1 cellular context compared by ENCODE assay signal in the genomic region with DNA sequence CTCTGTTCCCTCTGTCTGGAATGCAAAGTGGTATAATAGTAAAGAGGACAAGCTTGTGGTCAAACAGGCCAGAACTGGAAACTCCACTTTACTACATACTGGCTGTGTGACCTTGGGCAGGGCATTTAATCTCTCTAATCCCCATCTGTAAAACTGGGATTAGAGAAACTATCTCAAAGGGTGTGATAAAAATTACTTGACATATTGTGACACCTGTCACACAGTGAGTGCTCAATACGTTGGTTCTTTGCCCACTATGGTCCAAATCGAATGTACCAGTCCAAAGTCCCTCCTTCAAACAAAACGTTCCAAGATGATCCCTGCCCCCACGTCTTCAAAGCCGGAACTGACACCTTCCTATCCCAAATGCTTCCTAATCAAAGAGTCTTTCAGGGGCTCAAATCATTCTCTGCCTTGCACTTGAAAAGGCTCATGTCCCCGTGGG.
TF ChIP-seq lines count a peak whose summit lies in the region.

No MANE protein-coding gene starts in this region.

TF ChIP-seq in HepG2, 621 proteins besides CTCF, POLR2A, EP300 and RAD21 (continued from another document and continues in another):
- TF ChIP-seq KAT8 (CRISPR knock-in tag; IDR thresholded peaks at IDR 0.05) (no peak), ZNF850 (CRISPR knock-in tag; conservative IDR thresholded peaks at IDR 0.05) (no peak), YY1 (IDR thresholded peaks at IDR 0.05; ENCODE audit: insufficient read depth, insufficient replicate concordance, low read depth, low read length) (no peak), KLF9 (CRISPR knock-in tag; IDR thresholded peaks at IDR 0.05; ENCODE audit: low read depth) (no peak), MAFK (conservative IDR thresholded peaks at IDR 0.05 in 1 of 2, IDR thresholded peaks at IDR 0.05 in 1 of 2; ENCODE audit: low read length in 2 of 2) (no peak), ZNF530 (CRISPR knock-in tag; IDR thresholded peaks at IDR 0.05; ENCODE audit: low read depth) (no peak), NCOR1 (IDR thresholded peaks at IDR 0.05; ENCODE audit: borderline replicate concordance, low read length) (peak; percentile 77; the same call in 1 of the 2 replicates), ETV6 (CRISPR knock-in tag; conservative IDR thresholded peaks at IDR 0.05) (no peak), SIN3B (IDR thresholded peaks at IDR 0.05; ENCODE audit: low read length) (no peak), JDP2 (CRISPR knock-in tag; IDR thresholded peaks at IDR 0.05; ENCODE audit: borderline replicate concordance) (no peak; the same call in 1 of the 2 replicates), ZBTB3 (CRISPR knock-in tag; IDR thresholded peaks at IDR 0.05; ENCODE audit: borderline replicate concordance, low read depth) (no peak), BHLHE40 (IDR thresholded peaks at IDR 0.05; ENCODE audit: low read length) (0 out of 2 replicates have a peak, but pooled peaks have one; percentile 5), MYNN (CRISPR knock-in tag; IDR thresholded peaks at IDR 0.05; ENCODE audit: low read depth) (no peak), SYNCRIP (IDR thresholded peaks at IDR 0.05; ENCODE audit: insufficient read depth, low read depth, low read length) (no peak), STAG1 (CRISPR knock-in tag; IDR thresholded peaks at IDR 0.05) (no peak), ZMYM3 (CRISPR knock-in tag; IDR thresholded peaks at IDR 0.05) (no peak), NRL (CRISPR knock-in tag; IDR thresholded peaks at IDR 0.05; ENCODE audit: borderline replicate concordance) (no peak), SRSF4 (IDR thresholded peaks at IDR 0.05; ENCODE audit: low read depth, low read length, poor library complexity, severe bottlenecking) (no peak)
- TF ChIP-seq, protein P1, sequence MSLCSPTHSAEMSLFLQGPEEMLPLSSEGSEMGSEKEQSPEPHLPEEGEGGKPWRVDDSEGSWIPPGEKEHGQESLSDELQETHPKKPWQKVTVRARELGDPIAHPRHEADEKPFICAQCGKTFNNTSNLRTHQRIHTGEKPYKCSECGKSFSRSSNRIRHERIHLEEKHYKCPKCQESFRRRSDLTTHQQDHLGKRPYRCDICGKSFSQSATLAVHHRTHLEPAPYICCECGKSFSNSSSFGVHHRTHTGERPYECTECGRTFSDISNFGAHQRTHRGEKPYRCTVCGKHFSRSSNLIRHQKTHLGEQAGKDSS (CRISPR knock-in tag; IDR thresholded peaks at IDR 0.05; ENCODE audit: borderline replicate concordance, low read depth) = no peak
- TF ChIP-seq, protein P2, sequence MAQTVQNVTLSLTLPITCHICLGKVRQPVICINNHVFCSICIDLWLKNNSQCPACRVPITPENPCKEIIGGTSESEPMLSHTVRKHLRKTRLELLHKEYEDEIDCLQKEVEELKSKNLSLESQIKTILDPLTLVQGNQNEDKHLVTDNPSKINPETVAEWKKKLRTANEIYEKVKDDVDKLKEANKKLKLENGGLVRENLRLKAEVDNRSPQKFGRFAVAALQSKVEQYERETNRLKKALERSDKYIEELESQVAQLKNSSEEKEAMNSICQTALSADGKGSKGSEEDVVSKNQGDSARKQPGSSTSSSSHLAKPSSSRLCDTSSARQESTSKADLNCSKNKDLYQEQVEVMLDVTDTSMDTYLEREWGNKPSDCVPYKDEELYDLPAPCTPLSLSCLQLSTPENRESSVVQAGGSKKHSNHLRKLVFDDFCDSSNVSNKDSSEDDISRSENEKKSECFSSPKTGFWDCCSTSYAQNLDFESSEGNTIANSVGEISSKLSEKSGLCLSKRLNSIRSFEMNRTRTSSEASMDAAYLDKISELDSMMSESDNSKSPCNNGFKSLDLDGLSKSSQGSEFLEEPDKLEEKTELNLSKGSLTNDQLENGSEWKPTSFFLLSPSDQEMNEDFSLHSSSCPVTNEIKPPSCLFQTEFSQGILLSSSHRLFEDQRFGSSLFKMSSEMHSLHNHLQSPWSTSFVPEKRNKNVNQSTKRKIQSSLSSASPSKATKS (CRISPR knock-in tag; IDR thresholded peaks at IDR 0.05) = 0 out of 2 replicates have a peak, but pooled peaks have one; percentile 65
- TF ChIP-seq, protein P3, sequence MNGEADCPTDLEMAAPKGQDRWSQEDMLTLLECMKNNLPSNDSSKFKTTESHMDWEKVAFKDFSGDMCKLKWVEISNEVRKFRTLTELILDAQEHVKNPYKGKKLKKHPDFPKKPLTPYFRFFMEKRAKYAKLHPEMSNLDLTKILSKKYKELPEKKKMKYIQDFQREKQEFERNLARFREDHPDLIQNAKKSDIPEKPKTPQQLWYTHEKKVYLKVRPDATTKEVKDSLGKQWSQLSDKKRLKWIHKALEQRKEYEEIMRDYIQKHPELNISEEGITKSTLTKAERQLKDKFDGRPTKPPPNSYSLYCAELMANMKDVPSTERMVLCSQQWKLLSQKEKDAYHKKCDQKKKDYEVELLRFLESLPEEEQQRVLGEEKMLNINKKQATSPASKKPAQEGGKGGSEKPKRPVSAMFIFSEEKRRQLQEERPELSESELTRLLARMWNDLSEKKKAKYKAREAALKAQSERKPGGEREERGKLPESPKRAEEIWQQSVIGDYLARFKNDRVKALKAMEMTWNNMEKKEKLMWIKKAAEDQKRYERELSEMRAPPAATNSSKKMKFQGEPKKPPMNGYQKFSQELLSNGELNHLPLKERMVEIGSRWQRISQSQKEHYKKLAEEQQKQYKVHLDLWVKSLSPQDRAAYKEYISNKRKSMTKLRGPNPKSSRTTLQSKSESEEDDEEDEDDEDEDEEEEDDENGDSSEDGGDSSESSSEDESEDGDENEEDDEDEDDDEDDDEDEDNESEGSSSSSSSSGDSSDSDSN (CRISPR knock-in tag; IDR thresholded peaks at IDR 0.05) = no peak
- TF ChIP-seq, protein P4, sequence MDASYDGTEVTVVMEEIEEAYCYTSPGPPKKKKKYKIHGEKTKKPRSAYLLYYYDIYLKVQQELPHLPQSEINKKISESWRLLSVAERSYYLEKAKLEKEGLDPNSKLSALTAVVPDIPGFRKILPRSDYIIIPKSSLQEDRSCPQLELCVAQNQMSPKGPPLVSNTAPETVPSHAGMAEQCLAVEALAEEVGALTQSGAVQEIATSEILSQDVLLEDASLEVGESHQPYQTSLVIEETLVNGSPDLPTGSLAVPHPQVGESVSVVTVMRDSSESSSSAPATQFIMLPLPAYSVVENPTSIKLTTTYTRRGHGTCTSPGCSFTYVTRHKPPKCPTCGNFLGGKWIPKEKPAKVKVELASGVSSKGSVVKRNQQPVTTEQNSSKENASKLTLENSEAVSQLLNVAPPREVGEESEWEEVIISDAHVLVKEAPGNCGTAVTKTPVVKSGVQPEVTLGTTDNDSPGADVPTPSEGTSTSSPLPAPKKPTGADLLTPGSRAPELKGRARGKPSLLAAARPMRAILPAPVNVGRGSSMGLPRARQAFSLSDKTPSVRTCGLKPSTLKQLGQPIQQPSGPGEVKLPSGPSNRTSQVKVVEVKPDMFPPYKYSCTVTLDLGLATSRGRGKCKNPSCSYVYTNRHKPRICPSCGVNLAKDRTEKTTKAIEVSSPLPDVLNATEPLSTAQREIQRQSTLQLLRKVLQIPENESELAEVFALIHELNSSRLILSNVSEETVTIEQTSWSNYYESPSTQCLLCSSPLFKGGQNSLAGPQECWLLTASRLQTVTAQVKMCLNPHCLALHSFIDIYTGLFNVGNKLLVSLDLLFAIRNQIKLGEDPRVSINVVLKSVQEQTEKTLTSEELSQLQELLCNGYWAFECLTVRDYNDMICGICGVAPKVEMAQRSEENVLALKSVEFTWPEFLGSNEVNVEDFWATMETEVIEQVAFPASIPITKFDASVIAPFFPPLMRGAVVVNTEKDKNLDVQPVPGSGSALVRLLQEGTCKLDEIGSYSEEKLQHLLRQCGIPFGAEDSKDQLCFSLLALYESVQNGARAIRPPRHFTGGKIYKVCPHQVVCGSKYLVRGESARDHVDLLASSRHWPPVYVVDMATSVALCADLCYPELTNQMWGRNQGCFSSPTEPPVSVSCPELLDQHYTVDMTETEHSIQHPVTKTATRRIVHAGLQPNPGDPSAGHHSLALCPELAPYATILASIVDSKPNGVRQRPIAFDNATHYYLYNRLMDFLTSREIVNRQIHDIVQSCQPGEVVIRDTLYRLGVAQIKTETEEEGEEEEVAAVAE (CRISPR knock-in tag; IDR thresholded peaks at IDR 0.05; ENCODE audit: borderline replicate concordance) = no peak
- TF ChIP-seq, protein P5, sequence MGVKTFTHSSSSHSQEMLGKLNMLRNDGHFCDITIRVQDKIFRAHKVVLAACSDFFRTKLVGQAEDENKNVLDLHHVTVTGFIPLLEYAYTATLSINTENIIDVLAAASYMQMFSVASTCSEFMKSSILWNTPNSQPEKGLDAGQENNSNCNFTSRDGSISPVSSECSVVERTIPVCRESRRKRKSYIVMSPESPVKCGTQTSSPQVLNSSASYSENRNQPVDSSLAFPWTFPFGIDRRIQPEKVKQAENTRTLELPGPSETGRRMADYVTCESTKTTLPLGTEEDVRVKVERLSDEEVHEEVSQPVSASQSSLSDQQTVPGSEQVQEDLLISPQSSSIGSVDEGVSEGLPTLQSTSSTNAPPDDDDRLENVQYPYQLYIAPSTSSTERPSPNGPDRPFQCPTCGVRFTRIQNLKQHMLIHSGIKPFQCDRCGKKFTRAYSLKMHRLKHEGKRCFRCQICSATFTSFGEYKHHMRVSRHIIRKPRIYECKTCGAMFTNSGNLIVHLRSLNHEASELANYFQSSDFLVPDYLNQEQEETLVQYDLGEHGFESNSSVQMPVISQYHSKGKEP (CRISPR knock-in tag; IDR thresholded peaks at IDR 0.05) = no peak
- TF ChIP-seq, protein P6, sequence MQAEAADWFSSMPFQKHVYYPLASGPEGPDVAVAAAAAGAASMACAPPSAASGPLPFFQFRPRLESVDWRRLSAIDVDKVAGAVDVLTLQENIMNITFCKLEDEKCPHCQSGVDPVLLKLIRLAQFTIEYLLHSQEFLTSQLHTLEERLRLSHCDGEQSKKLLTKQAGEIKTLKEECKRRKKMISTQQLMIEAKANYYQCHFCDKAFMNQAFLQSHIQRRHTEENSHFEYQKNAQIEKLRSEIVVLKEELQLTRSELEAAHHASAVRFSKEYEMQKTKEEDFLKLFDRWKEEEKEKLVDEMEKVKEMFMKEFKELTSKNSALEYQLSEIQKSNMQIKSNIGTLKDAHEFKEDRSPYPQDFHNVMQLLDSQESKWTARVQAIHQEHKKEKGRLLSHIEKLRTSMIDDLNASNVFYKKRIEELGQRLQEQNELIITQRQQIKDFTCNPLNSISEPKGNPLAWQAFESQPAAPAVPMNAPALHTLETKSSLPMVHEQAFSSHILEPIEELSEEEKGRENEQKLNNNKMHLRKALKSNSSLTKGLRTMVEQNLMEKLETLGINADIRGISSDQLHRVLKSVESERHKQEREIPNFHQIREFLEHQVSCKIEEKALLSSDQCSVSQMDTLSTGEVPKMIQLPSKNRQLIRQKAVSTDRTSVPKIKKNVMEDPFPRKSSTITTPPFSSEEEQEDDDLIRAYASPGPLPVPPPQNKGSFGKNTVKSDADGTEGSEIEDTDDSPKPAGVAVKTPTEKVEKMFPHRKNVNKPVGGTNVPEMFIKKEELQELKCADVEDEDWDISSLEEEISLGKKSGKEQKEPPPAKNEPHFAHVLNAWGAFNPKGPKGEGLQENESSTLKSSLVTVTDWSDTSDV (CRISPR knock-in tag; IDR thresholded peaks at IDR 0.05) = no peak
- TF ChIP-seq, protein P7, sequence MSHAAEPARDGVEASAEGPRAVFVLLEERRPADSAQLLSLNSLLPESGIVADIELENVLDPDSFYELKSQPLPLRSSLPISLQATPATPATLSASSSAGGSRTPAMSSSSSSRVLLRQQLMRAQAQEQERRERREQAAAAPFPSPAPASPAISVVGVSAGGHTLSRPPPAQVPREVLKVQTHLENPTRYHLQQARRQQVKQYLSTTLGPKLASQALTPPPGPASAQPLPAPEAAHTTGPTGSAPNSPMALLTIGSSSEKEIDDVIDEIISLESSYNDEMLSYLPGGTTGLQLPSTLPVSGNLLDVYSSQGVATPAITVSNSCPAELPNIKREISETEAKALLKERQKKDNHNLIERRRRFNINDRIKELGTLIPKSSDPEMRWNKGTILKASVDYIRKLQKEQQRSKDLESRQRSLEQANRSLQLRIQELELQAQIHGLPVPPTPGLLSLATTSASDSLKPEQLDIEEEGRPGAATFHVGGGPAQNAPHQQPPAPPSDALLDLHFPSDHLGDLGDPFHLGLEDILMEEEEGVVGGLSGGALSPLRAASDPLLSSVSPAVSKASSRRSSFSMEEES (CRISPR knock-in tag; IDR thresholded peaks at IDR 0.05) = no peak
- TF ChIP-seq, protein P8, sequence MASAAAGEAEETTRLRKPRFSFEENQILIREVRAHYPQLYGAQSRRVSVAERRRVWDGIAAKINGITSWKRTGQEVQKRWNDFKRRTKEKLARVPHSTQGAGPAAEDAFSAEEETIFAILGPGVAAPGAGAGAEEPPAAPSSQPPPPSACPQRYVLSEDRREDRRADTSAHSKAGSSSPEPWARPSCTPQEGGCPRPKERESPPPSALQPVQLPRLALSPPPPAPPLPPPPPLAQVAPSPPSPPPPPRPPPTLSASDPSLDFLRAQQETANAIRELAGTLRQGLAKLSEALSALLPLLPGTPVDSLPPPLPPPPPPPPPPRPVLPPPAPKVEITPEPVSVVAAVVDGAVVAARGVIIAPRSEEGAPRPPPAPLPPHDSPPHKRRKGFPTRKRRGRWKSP (CRISPR knock-in tag; IDR thresholded peaks at IDR 0.05) = 0 out of 2 replicates have a peak, but pooled peaks have one; percentile 14
- TF ChIP-seq, protein P9, sequence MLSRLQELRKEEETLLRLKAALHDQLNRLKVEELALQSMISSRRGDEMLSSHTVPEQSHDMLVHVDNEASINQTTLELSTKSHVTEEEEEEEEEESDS (CRISPR knock-in tag; IDR thresholded peaks at IDR 0.05; ENCODE audit: borderline replicate concordance) = no peak
- TF ChIP-seq, protein P10, sequence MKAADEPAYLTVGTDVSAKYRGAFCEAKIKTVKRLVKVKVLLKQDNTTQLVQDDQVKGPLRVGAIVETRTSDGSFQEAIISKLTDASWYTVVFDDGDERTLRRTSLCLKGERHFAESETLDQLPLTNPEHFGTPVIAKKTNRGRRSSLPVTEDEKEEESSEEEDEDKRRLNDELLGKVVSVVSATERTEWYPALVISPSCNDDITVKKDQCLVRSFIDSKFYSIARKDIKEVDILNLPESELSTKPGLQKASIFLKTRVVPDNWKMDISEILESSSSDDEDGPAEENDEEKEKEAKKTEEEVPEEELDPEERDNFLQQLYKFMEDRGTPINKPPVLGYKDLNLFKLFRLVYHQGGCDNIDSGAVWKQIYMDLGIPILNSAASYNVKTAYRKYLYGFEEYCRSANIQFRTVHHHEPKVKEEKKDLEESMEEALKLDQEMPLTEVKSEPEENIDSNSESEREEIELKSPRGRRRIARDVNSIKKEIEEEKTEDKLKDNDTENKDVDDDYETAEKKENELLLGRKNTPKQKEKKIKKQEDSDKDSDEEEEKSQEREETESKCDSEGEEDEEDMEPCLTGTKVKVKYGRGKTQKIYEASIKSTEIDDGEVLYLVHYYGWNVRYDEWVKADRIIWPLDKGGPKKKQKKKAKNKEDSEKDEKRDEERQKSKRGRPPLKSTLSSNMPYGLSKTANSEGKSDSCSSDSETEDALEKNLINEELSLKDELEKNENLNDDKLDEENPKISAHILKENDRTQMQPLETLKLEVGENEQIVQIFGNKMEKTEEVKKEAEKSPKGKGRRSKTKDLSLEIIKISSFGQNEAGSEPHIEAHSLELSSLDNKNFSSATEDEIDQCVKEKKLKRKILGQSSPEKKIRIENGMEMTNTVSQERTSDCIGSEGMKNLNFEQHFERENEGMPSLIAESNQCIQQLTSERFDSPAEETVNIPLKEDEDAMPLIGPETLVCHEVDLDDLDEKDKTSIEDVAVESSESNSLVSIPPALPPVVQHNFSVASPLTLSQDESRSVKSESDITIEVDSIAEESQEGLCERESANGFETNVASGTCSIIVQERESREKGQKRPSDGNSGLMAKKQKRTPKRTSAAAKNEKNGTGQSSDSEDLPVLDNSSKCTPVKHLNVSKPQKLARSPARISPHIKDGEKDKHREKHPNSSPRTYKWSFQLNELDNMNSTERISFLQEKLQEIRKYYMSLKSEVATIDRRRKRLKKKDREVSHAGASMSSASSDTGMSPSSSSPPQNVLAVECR (CRISPR knock-in tag; IDR thresholded peaks at IDR 0.05; ENCODE audit: borderline replicate concordance) = no peak; the same call in 1 of the 2 replicates
- TF ChIP-seq, protein P11, sequence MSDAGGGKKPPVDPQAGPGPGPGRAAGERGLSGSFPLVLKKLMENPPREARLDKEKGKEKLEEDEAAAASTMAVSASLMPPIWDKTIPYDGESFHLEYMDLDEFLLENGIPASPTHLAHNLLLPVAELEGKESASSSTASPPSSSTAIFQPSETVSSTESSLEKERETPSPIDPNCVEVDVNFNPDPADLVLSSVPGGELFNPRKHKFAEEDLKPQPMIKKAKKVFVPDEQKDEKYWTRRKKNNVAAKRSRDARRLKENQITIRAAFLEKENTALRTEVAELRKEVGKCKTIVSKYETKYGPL (CRISPR knock-in tag; IDR thresholded peaks at IDR 0.05) = no peak
